Comparison of ENCODE assay signal across 21 cellular contexts in genomic region chr10:87524296-87524695, GRCh38.
"Had no signal": no experiment of that assay in that cellular context is flagged by ENCODE, and none has a peak within 500 bp of the region (broad histone marks: within the 10 kb centered on the region; RNA-seq: fewer than 3 reads in every experiment).

No MANE protein-coding gene starts in this region.

- H3K9me3 Mint-ChIP-seq: effector memory CD8-positive, alpha-beta T cell had no signal

- ATAC-seq: activated naive CD4-positive, alpha-beta T cell treated with anti-CD3 and anti-CD28 coated beads, Interleukin-2, amount 50 U/mL, for 72 hours; effector memory CD8-positive, alpha-beta T cell; foreskin keratinocyte; lower lobe of right lung; sciatic nerve; stimulated activated memory B cell treated with anti-CD40 and anti-IgM and Interleukin-4, amounts not matched to agents 10 μg/mL and 1 μg/mL and 100 μg/mL, for 72 hours had no signal

- H3K4me3 Mint-ChIP-seq: effector memory CD8-positive, alpha-beta T cell; stimulated activated memory B cell treated with anti-CD40 and anti-IgM and Interleukin-4, amounts not matched to agents 10 μg/mL and 1 μg/mL and 100 μg/mL, for 72 hours had no signal

- H3K4me1 ChIP-seq: foreskin keratinocyte, lower lobe of right lung, spleen had no signal

- DNase-seq: activated CD4-positive, alpha-beta T cell treated with anti-CD3 and anti-CD28 coated beads, Interleukin-2, amount 50 U/mL, for 1 hour; activated CD4-positive, CD25-positive, alpha-beta regulatory T cell treated with anti-CD3 and anti-CD28 coated beads, Interleukin-2, amount 50 U/mL, for 72 hours; activated CD8-positive, alpha-beta memory T cell treated with anti-CD3 and anti-CD28 coated beads, Interleukin-2, amount 50 U/mL, for 48 hours; activated effector memory CD4-positive, alpha-beta T cell treated with Interleukin-2 at 50 U/mL for 16 hours; activated T-cell treated with anti-CD3 and anti-CD28 coated beads, Interleukin-2, amount 50 U/mL, for 48 hours; caudate nucleus; effector memory CD8-positive, alpha-beta T cell; foreskin keratinocyte; lower lobe of right lung; occipital lobe; spleen; stimulated activated CD4-positive, alpha-beta T cell treated with anti-CD3 and anti-CD28 coated beads, Interleukin-4, amount 100 ng/mL, for 4 hours; SW 1271; T-helper 2 cell; testis; upper lobe of left lung had no signal

- H3K4me3 ChIP-seq: lower lobe of right lung, spleen, testis, upper lobe of left lung had no signal

- H3K27ac Mint-ChIP-seq: activated naive CD4-positive, alpha-beta T cell treated with anti-CD3 and anti-CD28 coated beads, Interleukin-2, amount 50 U/mL, for 72 hours; effector memory CD8-positive, alpha-beta T cell; stimulated activated memory B cell treated with anti-CD40 and anti-IgM and Interleukin-4, amounts not matched to agents 10 μg/mL and 1 μg/mL and 100 μg/mL, for 72 hours had no signal

- H3K9me3 ChIP-seq: lower lobe of right lung, testis, upper lobe of left lung had no signal

- H3K27me3 ChIP-seq: foreskin keratinocyte, spleen, testis, upper lobe of left lung had no signal

- H3K27me3 Mint-ChIP-seq: effector memory CD8-positive, alpha-beta T cell; stimulated activated memory B cell treated with anti-CD40 and anti-IgM and Interleukin-4, amounts not matched to agents 10 μg/mL and 1 μg/mL and 100 μg/mL, for 72 hours had no signal

- H3K27ac ChIP-seq: epithelial cell of prostate, foreskin keratinocyte, spleen, testis, VCaP had no signal
